Comparison of ENCODE assay signal across 21 cellular contexts in the genomic region with DNA sequence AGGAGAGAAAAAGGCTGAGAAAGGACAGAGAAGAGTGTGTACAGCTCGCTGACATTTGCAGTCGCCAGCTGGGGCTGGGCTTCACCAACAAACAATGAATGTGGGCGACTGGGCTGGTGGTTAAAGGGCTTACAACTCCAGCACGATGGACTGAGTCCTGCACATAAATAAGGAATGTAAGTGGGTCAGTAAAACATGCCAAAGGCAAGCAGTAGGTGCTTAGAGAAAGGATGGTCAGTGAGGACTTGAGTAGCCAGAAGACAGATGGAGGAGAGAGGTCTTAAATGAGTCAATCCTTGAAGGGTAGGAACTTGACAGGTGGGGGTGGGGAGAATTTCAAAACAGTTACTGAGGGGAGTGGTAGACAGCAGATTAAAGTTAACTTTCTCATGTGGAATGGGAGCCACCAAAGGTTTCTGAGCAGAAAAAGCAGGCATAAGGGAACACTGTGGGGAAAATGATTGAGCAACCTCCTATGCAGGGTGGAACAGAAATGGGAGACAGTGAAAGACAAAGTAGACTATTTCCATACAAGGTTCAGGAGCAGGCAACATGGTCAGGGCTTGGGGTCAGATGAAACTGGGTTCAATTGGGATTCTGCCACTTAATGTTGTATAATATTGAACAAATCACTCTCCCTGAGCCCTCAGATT.
DNase-seq lines count a peak whose midpoint lies in the region; ATAC-seq and TF ChIP-seq lines count a peak whose summit lies in the region.
"Had no signal": no experiment of that assay in that cellular context is flagged by ENCODE, and none has a peak within 500 bp of the region (broad histone marks: within the 10 kb centered on the region; RNA-seq: fewer than 3 reads in every experiment).

No MANE protein-coding gene starts in this region.

- peak; percentile 32 for DNase-seq in AG10803 (ENCODE audit: low read depth)
- peak; percentile 20 for DNase-seq in NCI-H226
- DNase-seq in brain microvascular endothelial cell: no peak
- DNase-seq in midbrain (lab: John Stamatoyannopoulos, UW): peak; percentile 5
- DNase-seq in KG1 (lab: John Stamatoyannopoulos, UW): no peak
- DNase-seq: ACHN; activated CD4-positive, CD25-positive, alpha-beta regulatory T cell treated with anti-CD3 and anti-CD28 coated beads, Interleukin-2, amount 50 U/mL, for 72 hours; activated CD8-positive, alpha-beta memory T cell treated with anti-CD3 and anti-CD28 coated beads, Interleukin-2, amount 50 U/mL, for 4 hours; COR-L47; Karpas-422; lower lobe of right lung; NCI-H187 treated with DMSO at 0.1 percent for 48 hours; NCI-H524 treated with DMSO at 0.1 percent for 48 hours; stimulated activated CD4-positive, alpha-beta T cell treated with anti-CD3 and anti-CD28 coated beads, Interleukin-4, amount 100 ng/mL, for 4 hours had no signal

- H3K9me3 Mint-ChIP-seq in stimulated activated memory B cell treated with anti-CD40 and anti-IgM and Interleukin-4, amounts not matched to agents 10 μg/mL and 1 μg/mL and 100 μg/mL, for 72 hours: no peaks in the 10 kb centered on the region
- H3K9me3 Mint-ChIP-seq: activated naive CD4-positive, alpha-beta T cell treated with anti-CD3 and anti-CD28 coated beads, Interleukin-2, amount 50 U/mL, for 72 hours; neural crest cell had no signal

- TF ChIP-seq CTCF in AG10803 (conservative IDR thresholded peaks at IDR 0.05; ENCODE audit: low read length): no peak
- TF ChIP-seq CTCF in brain microvascular endothelial cell (IDR thresholded peaks at IDR 0.05; ENCODE audit: low read depth, low read length, missing control alignments): no peak

- H3K36me3 Mint-ChIP-seq in stimulated activated memory B cell treated with anti-CD40 and anti-IgM and Interleukin-4, amounts not matched to agents 10 μg/mL and 1 μg/mL and 100 μg/mL, for 72 hours: no peaks in the 10 kb centered on the region
- H3K36me3 Mint-ChIP-seq: activated naive CD4-positive, alpha-beta T cell treated with anti-CD3 and anti-CD28 coated beads, Interleukin-2, amount 50 U/mL, for 72 hours had no signal

- no peaks in the 10 kb centered on the region for H3K27me3 ChIP-seq in brain microvascular endothelial cell (replicated peaks)
- H3K27me3 ChIP-seq: right atrium auricular region had no signal

- in situ Hi-C loops in brain microvascular endothelial cell (cut with HindIII; ENCODE audit: low pct_ligation_motif_present, low sequenced_read_pairs): no loop called here

- peak overlapping the region; percentile 13 for H3K27ac ChIP-seq in brain microvascular endothelial cell
- H3K27ac ChIP-seq: lower lobe of right lung, right atrium auricular region had no signal

- no peak overlapping the region for H3K4me3 Mint-ChIP-seq in stimulated activated memory B cell treated with anti-CD40 and anti-IgM and Interleukin-4, amounts not matched to agents 10 μg/mL and 1 μg/mL and 100 μg/mL, for 72 hours
- H3K4me3 Mint-ChIP-seq: neural crest cell had no signal

- H3K4me3 ChIP-seq in AG10803 (ENCODE audit: low read length) (no peak overlapping the region), brain microvascular endothelial cell (ENCODE audit: low read depth, low read length) (no peak overlapping the region)
- H3K4me3 ChIP-seq: lower lobe of right lung, right atrium auricular region had no signal

- H3K27ac Mint-ChIP-seq in stimulated activated memory B cell treated with anti-CD40 and anti-IgM and Interleukin-4, amounts not matched to agents 10 μg/mL and 1 μg/mL and 100 μg/mL, for 72 hours: no peak overlapping the region
- H3K27ac Mint-ChIP-seq: activated naive CD4-positive, alpha-beta T cell treated with anti-CD3 and anti-CD28 coated beads, Interleukin-2, amount 50 U/mL, for 72 hours had no signal

- H3K4me1 Mint-ChIP-seq in stimulated activated memory B cell treated with anti-CD40 and anti-IgM and Interleukin-4, amounts not matched to agents 10 μg/mL and 1 μg/mL and 100 μg/mL, for 72 hours: no peaks in the 10 kb centered on the region
- H3K4me1 Mint-ChIP-seq: neural crest cell had no signal

- no peaks in the 10 kb centered on the region for H3K27me3 Mint-ChIP-seq in stimulated activated memory B cell treated with anti-CD40 and anti-IgM and Interleukin-4, amounts not matched to agents 10 μg/mL and 1 μg/mL and 100 μg/mL, for 72 hours

- H3K36me3 ChIP-seq in brain microvascular endothelial cell (replicated peaks): no peaks in the 10 kb centered on the region
- H3K36me3 ChIP-seq: lower lobe of right lung, right atrium auricular region had no signal

- ATAC-seq in stimulated activated memory B cell treated with anti-CD40 and anti-IgM and Interleukin-4, amounts not matched to agents 10 μg/mL and 1 μg/mL and 100 μg/mL, for 72 hours: no peak
- no peak for ATAC-seq in GM19035 (IDR thresholded peaks at IDR 0.05; ENCODE audit: unreplicated experiment)
- ATAC-seq in HG02981 (IDR thresholded peaks at IDR 0.05; ENCODE audit: unreplicated experiment): no peak
- ATAC-seq: activated naive CD4-positive, alpha-beta T cell treated with anti-CD3 and anti-CD28 coated beads, Interleukin-2, amount 50 U/mL, for 72 hours; esophagus mucosa had no signal

Comparison
In these comparisons a context has a peak if more than half of its experiments do, and no peak if none do; other contexts are left out.
1. DNase-seq: peak in AG10803 (single experiment), NCI-H226 (single experiment) and midbrain (single experiment); none in brain microvascular endothelial cell (single experiment) and KG1 (single experiment).